11 cellular contexts compared by ENCODE assay signal in the genomic region with DNA sequence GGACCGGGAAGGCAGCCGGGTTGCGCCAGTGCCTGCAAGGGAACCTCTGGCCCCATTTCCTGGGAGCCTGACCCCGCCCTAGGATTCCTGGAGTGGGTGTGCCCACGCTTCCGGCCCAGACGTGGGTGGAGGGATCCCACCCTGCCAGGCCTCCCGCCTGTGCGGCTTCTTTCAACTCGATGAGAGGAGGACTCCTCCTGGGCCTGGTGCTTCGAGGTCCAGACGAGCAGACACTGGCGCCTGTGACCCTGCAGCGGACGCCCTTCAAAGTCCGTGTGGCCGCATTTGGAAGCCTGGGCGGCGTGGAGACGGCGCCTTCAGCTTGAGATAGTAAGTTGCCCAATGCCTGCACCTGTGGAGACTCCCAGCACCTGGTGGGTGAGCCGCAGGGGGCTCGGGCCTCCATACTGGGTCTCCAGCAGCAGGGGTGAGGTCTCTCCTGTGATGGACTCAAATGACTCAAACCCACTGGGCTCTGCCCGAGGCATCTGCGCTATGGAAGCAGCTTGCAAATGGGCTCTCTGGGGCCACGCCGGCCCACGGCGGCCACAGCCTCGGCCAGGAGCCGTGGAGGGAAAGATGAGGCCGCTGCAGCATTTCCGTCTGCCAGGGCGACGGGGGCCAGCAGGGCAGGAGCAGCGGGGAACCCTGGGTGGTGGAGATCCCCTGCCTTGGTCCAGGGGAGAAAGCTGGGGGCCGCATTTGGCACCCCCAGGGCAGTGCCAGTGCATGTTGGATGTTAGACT.
DNase-seq lines count a peak whose midpoint lies in the region; ATAC-seq and TF ChIP-seq lines count a peak whose summit lies in the region.
"Had no signal": no experiment of that assay in that cellular context is flagged by ENCODE, and none has a peak within 500 bp of the region (broad histone marks: within the 10 kb centered on the region; RNA-seq: fewer than 3 reads in every experiment).

No MANE protein-coding gene starts in this region.

- WGBS in adipose tissue, 3 donors: 43 to 54% (median 50%) methylated on average over 37 of the region's 37 CpGs
- 20 to 50% (median 35%) methylated on average over 18 to 37 of the region's 37 CpGs for WGBS in heart left ventricle, 4 donors

- H3K27me3 ChIP-seq in heart left ventricle: no peaks in the 10 kb centered on the region

- peaks cover 0 to 69% (median 32%) of the 10 kb centered on the region in 9 donors for H3K36me3 ChIP-seq in heart left ventricle

- intact Hi-C loops in heart left ventricle (cut with DNase I): loop anchor here in 1 of 10 donors (2.0 kb wide), 1 partner anchor 21 kb away; no protein-coding TSS in a partner anchor

- TF ChIP-seq POLR2A in heart left ventricle (IDR thresholded peaks at IDR 0.05): no peak

- ATAC-seq in heart left ventricle (peak in 3 of 4 donors; percentile 18 to 49 (median 48)), HG02642 (IDR thresholded peaks at IDR 0.05; ENCODE audit: poor library complexity, unreplicated experiment) (no peak), HG02981 (IDR thresholded peaks at IDR 0.05; ENCODE audit: unreplicated experiment) (no peak)

- no peak for TF ChIP-seq CTCF in heart left ventricle (IDR thresholded peaks at IDR 0.05)

- H3K4me3 ChIP-seq in heart left ventricle (peak overlapping the region in 11 of 12 donors; percentile 19 to 97 (median 40)), skin epidermis (peak overlapping the region; percentile 23 to 44 (median 33))

- peak; percentile 90 for DNase-seq in EL
- DNase-seq in heart left ventricle: peak; percentile 72 to 92 (median 87)
- DNase-seq in NCI-H446 (lab: John Stamatoyannopoulos, UW): no peak
- no peak for DNase-seq in NCI-H748 (lab: John Stamatoyannopoulos, UW; ENCODE audit: unreplicated experiment)
- DNase-seq: activated CD4-positive, alpha-beta T cell treated with anti-CD3 and anti-CD28 coated beads, Interleukin-2, amount 50 U/mL, for 4 hours; NCI-H2029 treated with DMSO at 0.1 percent for 48 hours; stimulated activated CD4-positive, alpha-beta T cell treated with anti-CD3 and anti-CD28 coated beads, Interleukin-15, amount 100 ng/mL, for 24 hours had no signal

- H3K9me3 ChIP-seq in heart left ventricle: no peaks in the 10 kb centered on the region

- H3K4me1 ChIP-seq in heart left ventricle: peaks cover 54 to 100% (median 95%) of the 10 kb centered on the region in 12 donors

- H3K27ac ChIP-seq in adipose tissue (ENCODE audit: low read depth, low read length) (peak overlapping the region; percentile 21), heart left ventricle (peak overlapping the region; percentile 83 to 100 (median 98)), skin epidermis (peak overlapping the region; percentile 43 to 100 (median 98))

Comparison
In these comparisons a context has a peak if more than half of its experiments do, and no peak if none do; other contexts are left out.
1. DNase-seq: peak in EL (single experiment) and heart left ventricle (5 of 5); none in NCI-H446 (0 of 2) and NCI-H748 (single experiment).
2. H3K27ac ChIP-seq: peak in every context shown above with its lines; median percentile 98 in heart left ventricle; 98 in skin epidermis; 21 in adipose tissue.
3. ATAC-seq: peak in heart left ventricle (3 of 4); none in HG02642 (single experiment) and HG02981 (single experiment).